11 cellular contexts compared by ENCODE assay signal in genomic region chr1:247360116-247360898, GRCh38. TPM values are rescaled to one million over a fixed set of nuclear protein-coding genes. Genes with fewer than 3 reads are reported as not detected.
DNase-seq lines count a peak whose midpoint lies in the region; ATAC-seq and TF ChIP-seq lines count a peak whose summit lies in the region.
"Had no signal": no experiment of that assay in that cellular context is flagged by ENCODE, and none has a peak within 500 bp of the region (broad histone marks: within the 10 kb centered on the region; RNA-seq: fewer than 3 reads in every experiment).

No MANE protein-coding gene starts in this region.

- H2AFZ ChIP-seq in PC-3 (ENCODE audit: low read length): no peak overlapping the region

- H3K9ac ChIP-seq in PC-3 (ENCODE audit: low read length): no peak overlapping the region

- peaks cover 4 to 5% of the 10 kb centered on the region in 2 donors for H3K36me3 Mint-ChIP-seq in CD14-positive monocyte

- no peaks in the 10 kb centered on the region for H4K20me1 ChIP-seq in PC-3 (ENCODE audit: low read length)

- no peak overlapping the region for H3K27ac ChIP-seq in PC-3 (ENCODE audit: low read length)

- CTCF ChIA-PET in PC-3 (lab: Charles Lee): no interaction called here

- H3F3A ChIP-seq in PC-3 (ENCODE audit: low read length, unreplicated experiment): no peaks in the 10 kb centered on the region

- ATAC-seq in PC-3 (0 out of 2 replicates have a peak, but pooled peaks have one; percentile 16), left ventricle myocardium superior (peak; percentile 22), GM18520 (IDR thresholded peaks at IDR 0.05; ENCODE audit: unreplicated experiment) (no peak)

- H3K4me3 Mint-ChIP-seq in CD14-positive monocyte: peak overlapping the region; percentile 66 to 84

- BruUV-seq in PC-3 (replicated peaks; lab: Mats Ljungman, UMichigan): no TSS peak

- H3K27me3 ChIP-seq in PC-3 (ENCODE audit: low read length): 0 out of 2 replicates have a peak, but pooled peaks cover 3% of the 10 kb centered on the region

- POLR2A ChIA-PET in PC-3 (lab: Charles Lee; ENCODE audit: unreplicated experiment): no interaction called here

- peaks cover 4 to 17% (median 6%) of the 10 kb centered on the region in 3 donors for H3K27me3 Mint-ChIP-seq in CD14-positive monocyte (ENCODE audit: low read depth in 3 of 3)

- peaks cover 6 to 22% (median 13%) of the 10 kb centered on the region in 7 donors for H3K9me3 Mint-ChIP-seq in CD14-positive monocyte

- no peaks in the 10 kb centered on the region for H3K9me2 ChIP-seq in PC-3 (replicated peaks; ENCODE audit: low read length)

- TF ChIP-seq CTCF in CD14-positive monocyte (IDR thresholded peaks at IDR 0.05) (no peak), PC-3 (conservative IDR thresholded peaks at IDR 0.05; ENCODE audit: low read depth, low read length) (no peak)

- H3K4me3 ChIP-seq in PC-3 (ENCODE audit: low read length): no peak overlapping the region

- DNase-seq in CD14-positive monocyte (ENCODE audit: low spot score) (peak; percentile 72), PC-3 (no peak), left ventricle myocardium superior (no peak), retina (peak; percentile 43), NCI-H2081 (lab: John Stamatoyannopoulos, UW) (no peak), NCI-H128 (lab: John Stamatoyannopoulos, UW; ENCODE audit: unreplicated experiment) (no peak)
- DNase-seq in central memory CD4-positive, alpha-beta T cell: no peak
- DNase-seq: NCI-H1105; stimulated activated CD4-positive, alpha-beta T cell treated with anti-CD3 and anti-CD28 coated beads, Interleukin-4, amount 100 ng/mL, for 1 hour had no signal

- H3K4me1 Mint-ChIP-seq in CD14-positive monocyte: peaks cover 52% of the 10 kb centered on the region

- H3K9me3 ChIP-seq in PC-3 (ENCODE audit: low read length): no peaks in the 10 kb centered on the region

- 0 out of 2 replicates have a peak, but pooled peaks cover 6% of the 10 kb centered on the region for H3K4me1 ChIP-seq in PC-3 (ENCODE audit: insufficient read depth, low read length)

- no peaks in the 10 kb centered on the region for H3K79me2 ChIP-seq in PC-3 (ENCODE audit: low read length)

- no peaks in the 10 kb centered on the region for H3K36me3 ChIP-seq in PC-3 (ENCODE audit: low read depth, low read length)

- peak overlapping the region; percentile 95 to 98 (median 96) for H3K27ac Mint-ChIP-seq in CD14-positive monocyte

- intact Hi-C loops in CD14-positive monocyte (cut with micrococcal nuclease) (no loop called here), PC-3 (cut with micrococcal nuclease) (no loop called here), left ventricle myocardium superior (cut with micrococcal nuclease) (no loop called here)

- no peak overlapping the region for H3K4me2 ChIP-seq in PC-3 (ENCODE audit: low read length)

RNA-seq across cellular contexts. Expression of gene ZNF496, which starts 28.6 kb away (rescaled TPM):
- 1 to 10 TPM; 1.6 to 2.4 TPM for polyA plus RNA-seq in CD14-positive monocyte
- total RNA-seq in PC-3 (2014; rRNA removed) (79.4 and 103 TPM in 2 replicates), left ventricle myocardium superior (15.0 TPM)

RNA-seq across cellular contexts. Expression of gene NLRP3, which starts 55.7 kb away (rescaled TPM):
- 10 to 100 TPM; 56.2 to 61.9 TPM for polyA plus RNA-seq in CD14-positive monocyte
- 0.35 and 0.40 TPM in 2 replicates for total RNA-seq in PC-3 (2014; rRNA removed)
- 0.64 TPM for total RNA-seq in left ventricle myocardium superior
- total RNA-seq: OCI-LY7 had no signal

Comparison
In these comparisons a context has a peak if more than half of its experiments do, and no peak if none do; other contexts are left out.
1. DNase-seq: peak in CD14-positive monocyte (single experiment) and retina (single experiment); none in PC-3 (single experiment), left ventricle myocardium superior (single experiment), central memory CD4-positive, alpha-beta T cell (single experiment), NCI-H2081 (0 of 2) and NCI-H128 (single experiment).